ENCODE assay signal across 8 cellular contexts in the genomic region with DNA sequence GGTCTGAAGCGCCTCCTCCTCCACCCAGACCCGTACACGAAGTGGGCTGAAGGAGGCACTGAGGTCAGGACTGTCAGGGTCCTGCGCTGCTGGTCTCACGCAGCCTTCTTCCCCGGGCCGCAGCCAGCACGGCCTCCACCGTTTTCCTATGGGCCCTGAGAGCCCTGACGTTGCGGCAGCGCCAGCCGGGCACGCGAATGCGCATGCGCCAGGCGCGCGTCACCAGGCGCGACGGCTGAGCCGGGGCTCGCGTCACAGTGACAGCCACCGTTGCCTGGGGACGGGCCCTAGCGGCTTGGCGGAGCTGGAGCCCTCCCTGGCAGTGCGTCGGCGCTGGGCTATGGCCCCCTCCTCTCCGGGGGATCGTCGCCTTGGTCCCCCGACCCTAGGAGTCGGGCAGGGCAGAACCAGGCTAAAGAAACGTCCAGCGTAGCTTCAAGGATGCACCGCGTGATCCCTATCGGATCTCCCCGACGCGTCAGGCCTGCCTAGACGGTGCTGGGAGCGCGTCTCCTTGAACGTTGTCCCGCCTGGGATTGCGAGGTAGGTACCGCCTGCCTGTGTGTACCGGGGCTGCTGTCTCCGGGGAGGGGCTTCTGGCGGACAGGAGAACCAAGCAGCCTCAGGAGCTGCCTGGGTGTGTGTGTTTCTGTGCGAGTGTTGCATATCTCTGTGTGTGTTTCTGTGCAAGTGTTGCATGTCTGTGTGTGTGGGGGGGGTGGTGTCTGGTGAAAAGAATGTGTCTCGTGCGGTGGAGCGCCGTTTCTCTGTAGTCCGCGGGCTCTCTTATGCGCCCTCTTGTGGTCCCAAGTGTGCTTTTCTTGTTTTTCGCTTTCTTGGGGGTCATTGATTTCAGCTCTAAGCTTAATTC. TPM values are rescaled to one million over a fixed set of nuclear protein-coding genes. Genes with fewer than 3 reads are reported as not detected.
DNase-seq lines count a peak whose midpoint lies in the region; TF ChIP-seq lines count a peak whose summit lies in the region.

No MANE protein-coding gene starts in this region.

- peaks cover 53% of the 10 kb centered on the region for H3K36me3 Mint-ChIP-seq in activated CD4-positive, alpha-beta memory T cell treated with anti-CD3 and anti-CD28 coated beads for 36 hours

- intact Hi-C loops in activated CD4-positive, alpha-beta memory T cell treated with anti-CD3 and anti-CD28 coated beads for 36 hours (cut with micrococcal nuclease), result loop anchor here (10.0 kb wide), 1 partner anchor 237 kb away; no protein-coding TSS in a partner anchor
- intact Hi-C loops in posterior cingulate gyrus (cut with DNase I) (no loop called here), ascending aorta (cut with DNase I) (no loop called here)

- peak overlapping the region; percentile 81 for H3K4me3 Mint-ChIP-seq in activated CD4-positive, alpha-beta memory T cell treated with anti-CD3 and anti-CD28 coated beads for 36 hours

- H3K9ac ChIP-seq in skeletal muscle satellite cell (ENCODE audit: low read depth, low read length), result peak overlapping the region; percentile 68

- H3K27me3 ChIP-seq in skeletal muscle satellite cell (ENCODE audit: control insufficient read depth, insufficient read depth, low read length) (no peaks in the 10 kb centered on the region), ascending aorta (no peaks in the 10 kb centered on the region)

- H3K9me3 Mint-ChIP-seq in activated CD4-positive, alpha-beta memory T cell treated with anti-CD3 and anti-CD28 coated beads for 36 hours, result peaks cover 83% of the 10 kb centered on the region

- DNase-seq in HT1080 (ENCODE audit: low read depth), result peak; percentile 6
- peak; percentile 78 for DNase-seq in activated CD4-positive, alpha-beta memory T cell treated with anti-CD3 and anti-CD28 coated beads for 36 hours
- peak; percentile 51 for DNase-seq in fibroblast of the aortic adventitia (ENCODE audit: low read depth)
- no peak for DNase-seq in inferior parietal cortex (ENCODE audit: extremely low spot score)
- DNase-seq in posterior cingulate gyrus, result no peak
- DNase-seq in ascending aorta (ENCODE audit: low spot score in 2 of 2), result no peak

- peak; percentile 63 for TF ChIP-seq CTCF in C4-2B (conservative IDR thresholded peaks at IDR 0.05)
- peak; percentile 43 for TF ChIP-seq CTCF in fibroblast of the aortic adventitia (IDR thresholded peaks at IDR 0.05; ENCODE audit: insufficient read depth, low read length)
- no peak for TF ChIP-seq CTCF in ascending aorta (IDR thresholded peaks at IDR 0.05)

- H3K36me3 ChIP-seq in skeletal muscle satellite cell (ENCODE audit: insufficient read depth, low read length) (no peaks in the 10 kb centered on the region), ascending aorta (peaks cover 0 to 6% of the 10 kb centered on the region in 2 donors)

- no peaks in the 10 kb centered on the region for H3K27me3 Mint-ChIP-seq in activated CD4-positive, alpha-beta memory T cell treated with anti-CD3 and anti-CD28 coated beads for 36 hours

- peaks cover 50% of the 10 kb centered on the region for H3K9me3 ChIP-seq in skeletal muscle satellite cell (replicated peaks; ENCODE audit: low read length)
- H3K9me3 ChIP-seq in ascending aorta, result peaks cover 0 to 92% of the 10 kb centered on the region in 2 donors

- peak overlapping the region; percentile 89 for H3K4me2 ChIP-seq in skeletal muscle satellite cell (ENCODE audit: low read length)

- POLR2A ChIA-PET in activated CD4-positive, alpha-beta memory T cell treated with anti-CD3 and anti-CD28 coated beads for 36 hours (lab: Charles Lee), result interaction anchor here (1.0 kb wide), 1 partner anchor 44 kb away, joined by 3 read pairs; a partner anchor contains a TSS

- H3K4me1 Mint-ChIP-seq in activated CD4-positive, alpha-beta memory T cell treated with anti-CD3 and anti-CD28 coated beads for 36 hours (ENCODE audit: low read depth), result peaks cover 2% of the 10 kb centered on the region

- CTCF ChIA-PET in activated CD4-positive, alpha-beta memory T cell treated with anti-CD3 and anti-CD28 coated beads for 36 hours (lab: Charles Lee), result interaction anchor here (0.7 to 1.6 kb wide), 3 partner anchors 43 to 241 kb away, joined by 3 to 5 read pairs (median 4); a partner anchor contains a TSS

- H3K27ac ChIP-seq in C4-2B (no peak overlapping the region), ascending aorta (no peak overlapping the region)

- H3K4me3 ChIP-seq in fibroblast of the aortic adventitia (ENCODE audit: low read depth, low read length), result peak overlapping the region; percentile 71
- peak overlapping the region; percentile 79 for H3K4me3 ChIP-seq in skeletal muscle satellite cell (ENCODE audit: low read length)
- peak overlapping the region in 1 of 2 donors; percentile 21 for H3K4me3 ChIP-seq in ascending aorta

- H3K4me1 ChIP-seq in skeletal muscle satellite cell (ENCODE audit: control insufficient read depth, insufficient read depth, low read length), result peaks cover 3% of the 10 kb centered on the region
- no peaks in the 10 kb centered on the region for H3K4me1 ChIP-seq in ascending aorta

- H3K27ac Mint-ChIP-seq in activated CD4-positive, alpha-beta memory T cell treated with anti-CD3 and anti-CD28 coated beads for 36 hours, result peak overlapping the region; percentile 62

RNA-seq across cellular contexts. Expression of a gene that starts 43.2 kb away (rescaled TPM):
- 0.03 and 0.34 TPM in 2 replicates for total RNA-seq in HT1080 (2014; rRNA removed; shearing (Covaris generic))
- 0.16 TPM in 1 of 2 replicates, not detected in the other for polyA plus RNA-seq in HT1080 (2015; cell fraction: cytosol; rRNA removed)
- polyA plus RNA-seq in HT1080 (2015; cell fraction: nucleus; rRNA removed), result 0.06 and 0.10 TPM in 2 replicates
- total RNA-seq in activated CD4-positive, alpha-beta memory T cell treated with anti-CD3 and anti-CD28 coated beads for 36 hours, result 1 to 10 TPM; 2.7 to 4.0 TPM
- total RNA-seq in fibroblast of the aortic adventitia (ENCODE audit: low replicate concordance), result 2.5 and 5.2 TPM in 2 replicates
- total RNA-seq in skeletal muscle satellite cell (2012; rRNA removed), result 1.1 and 1.3 TPM in 2 replicates
- 0.11 TPM for total RNA-seq in ascending aorta

RNA-seq across cellular contexts. Expression of a gene that starts 43.3 kb away (rescaled TPM):
- not detected in 2 replicates for total RNA-seq in HT1080 (2014; rRNA removed; shearing (Covaris generic))
- polyA plus RNA-seq in HT1080 (2015; cell fraction: cytosol; rRNA removed), result not detected in 2 replicates
- polyA plus RNA-seq in HT1080 (2015; cell fraction: nucleus; rRNA removed), result 0.19 TPM in 1 of 2 replicates, not detected in the other
- total RNA-seq in activated CD4-positive, alpha-beta memory T cell treated with anti-CD3 and anti-CD28 coated beads for 36 hours, result 1 to 10 TPM in 1 of 2 experiments, under 1 TPM in 1; 0.86 to 1.1 TPM
- total RNA-seq in fibroblast of the aortic adventitia (ENCODE audit: low replicate concordance), result 0.36 and 2.1 TPM in 2 replicates
- 0.22 and 0.25 TPM in 2 replicates for total RNA-seq in skeletal muscle satellite cell (2012; rRNA removed)
- not detected for total RNA-seq in ascending aorta

RNA-seq across cellular contexts. Expression of a gene that starts 44.6 kb away (rescaled TPM):
- 0.19 TPM in 1 of 2 replicates, not detected in the other for total RNA-seq in HT1080 (2014; rRNA removed; shearing (Covaris generic))
- not detected in 2 replicates for polyA plus RNA-seq in HT1080 (2015; cell fraction: cytosol; rRNA removed)
- polyA plus RNA-seq in HT1080 (2015; cell fraction: nucleus; rRNA removed), result not detected in 2 replicates
- 1 to 10 TPM; 2.4 to 3.4 TPM for total RNA-seq in activated CD4-positive, alpha-beta memory T cell treated with anti-CD3 and anti-CD28 coated beads for 36 hours
- total RNA-seq in fibroblast of the aortic adventitia (ENCODE audit: low replicate concordance) (0.27 and 2.9 TPM in 2 replicates), ascending aorta (3.6 TPM)
- total RNA-seq in skeletal muscle satellite cell (2012; rRNA removed), result 0.22 and 0.51 TPM in 2 replicates

Comparison
In these comparisons a context has a peak if more than half of its experiments do, and no peak if none do; other contexts are left out.
1. CTCF ChIP-seq: peak in C4-2B (single experiment) and fibroblast of the aortic adventitia (single experiment); none in ascending aorta (0 of 3).
2. DNase-seq: peak in HT1080 (single experiment), activated CD4-positive, alpha-beta memory T cell treated with anti-CD3 and anti-CD28 coated beads for 36 hours (single experiment) and fibroblast of the aortic adventitia (single experiment); none in inferior parietal cortex (single experiment), posterior cingulate gyrus (0 of 10) and ascending aorta (0 of 2).